Comparison of ENCODE assay signal across 16 cellular contexts in genomic region chr7:79789584-79790345, GRCh38.
DNase-seq lines count a peak whose midpoint lies in the region; ATAC-seq and TF ChIP-seq lines count a peak whose summit lies in the region.
"Had no signal": no experiment of that assay in that cellular context is flagged by ENCODE, and none has a peak within 500 bp of the region (broad histone marks: within the 10 kb centered on the region; RNA-seq: fewer than 3 reads in every experiment).

No MANE protein-coding gene starts in this region.

- no peak overlapping the region for H2AK5ac ChIP-seq in neuronal stem cell (ENCODE audit: low read depth, low read length)

- no peak overlapping the region for H3K18ac ChIP-seq in neuronal stem cell (ENCODE audit: low read length)

- no peak overlapping the region for H2BK5ac ChIP-seq in neuronal stem cell (ENCODE audit: low read length)

- DNase-seq in AG10803 (ENCODE audit: low read depth) (peak; percentile 88), NCI-H446 (lab: John Stamatoyannopoulos, UW) (peak; percentile 55 to 75), epithelial cell of proximal tubule (ENCODE audit: low read depth) (peak; percentile 20), neuronal stem cell (ENCODE audit: low spot score) (no peak), GM20000 (ENCODE audit: low spot score) (no peak), NCI-H526 treated with DMSO at 0.1 percent for 48 hours (lab: John Stamatoyannopoulos, UW) (no peak)
- no peak for DNase-seq in effector memory CD4-positive, alpha-beta T cell
- DNase-seq: activated CD4-positive, alpha-beta T cell treated with anti-CD3 and anti-CD28 coated beads, Interleukin-2, amount 50 U/mL, for 48 hours; left colon; MM.1S; NCI-H1694 treated with DMSO at 0.1 percent for 48 hours; NCI-H524; stimulated activated CD4-positive, alpha-beta T cell treated with anti-CD3 and anti-CD28 coated beads, Interleukin-12 subunit alpha, Interleukin-12 subunit beta, amount 100 ng/mL, for 4 hours; SW 1271 had no signal

- H3K4me3 ChIP-seq in AG10803 (ENCODE audit: low read length) = no peak overlapping the region
- H3K4me3 ChIP-seq in epithelial cell of proximal tubule (ENCODE audit: low read depth, low read length) = no peak overlapping the region
- H3K4me3 ChIP-seq in neuronal stem cell (ENCODE audit: low read length in 2 of 2) = no peak overlapping the region
- H3K4me3 ChIP-seq in effector memory CD4-positive, alpha-beta T cell (ENCODE audit: insufficient read depth, low read depth, low read length, poor library complexity, severe bottlenecking) = no peak overlapping the region

- H3K27ac ChIP-seq in neuronal stem cell (replicated peaks; ENCODE audit: low read length) = no peak overlapping the region
- H3K27ac ChIP-seq in effector memory CD4-positive, alpha-beta T cell (ENCODE audit: insufficient read depth, low read length, poor library complexity, severe bottlenecking) = no peak overlapping the region
- H3K27ac ChIP-seq: parathyroid adenoma had no signal

- no peak overlapping the region for H3K4me2 ChIP-seq in neuronal stem cell (ENCODE audit: insufficient read depth, low read length, poor library complexity, severe bottlenecking)

- WGBS in neuronal stem cell (ENCODE audit: extremely low coverage in 2 of 2, insufficient read length in 2 of 2, insufficient replicate concordance in 1 of 2), 2 donors = no CpG with 5 or more reads among the region's 2 CpGs

- no peak overlapping the region for H2BK15ac ChIP-seq in neuronal stem cell (ENCODE audit: low read length)

- H3K9ac ChIP-seq in neuronal stem cell (ENCODE audit: low read depth, low read length, poor library complexity) = no peak overlapping the region
- H3K9ac ChIP-seq: parathyroid adenoma had no signal

- no peaks in the 10 kb centered on the region for H3K79me1 ChIP-seq in neuronal stem cell (ENCODE audit: low read depth, low read length)

- no peaks in the 10 kb centered on the region for H3K9me3 ChIP-seq in neuronal stem cell (replicated peaks in 1 of 2; ENCODE audit: control insufficient read depth in 2 of 2, insufficient read depth in 1 of 2, low read depth in 1 of 2, low read length in 2 of 2)
- no peaks in the 10 kb centered on the region for H3K9me3 ChIP-seq in effector memory CD4-positive, alpha-beta T cell (ENCODE audit: control insufficient read depth, low read length)

- no peak overlapping the region for H2BK12ac ChIP-seq in neuronal stem cell (ENCODE audit: low read length)

- H4K91ac ChIP-seq in neuronal stem cell (ENCODE audit: low read depth, low read length, poor library complexity) = no peak overlapping the region

- peak overlapping the region; percentile 23 for H2AFZ ChIP-seq in neuronal stem cell (ENCODE audit: low read length)
- H2AFZ ChIP-seq: parathyroid adenoma had no signal

- no peak overlapping the region for H4K8ac ChIP-seq in neuronal stem cell (ENCODE audit: low read depth, low read length)

- H3K36me3 ChIP-seq in neuronal stem cell (replicated peaks in 1 of 2; ENCODE audit: control insufficient read depth in 2 of 2, insufficient read depth in 2 of 2, low read length in 2 of 2) = no peaks in the 10 kb centered on the region
- no peaks in the 10 kb centered on the region for H3K36me3 ChIP-seq in effector memory CD4-positive, alpha-beta T cell (ENCODE audit: control insufficient read depth, insufficient read depth, low read length)

- H3K14ac ChIP-seq in neuronal stem cell (ENCODE audit: low read length) = no peak overlapping the region

- H3K4me1 ChIP-seq in neuronal stem cell (ENCODE audit: control insufficient read depth in 2 of 2, insufficient read depth in 1 of 2, low read depth in 1 of 2, low read length in 2 of 2) = no peaks in the 10 kb centered on the region
- H3K4me1 ChIP-seq in effector memory CD4-positive, alpha-beta T cell (ENCODE audit: control insufficient read depth, insufficient read depth, low read length, poor library complexity, severe bottlenecking) = no peaks in the 10 kb centered on the region
- H3K4me1 ChIP-seq: parathyroid adenoma had no signal

- H2BK120ac ChIP-seq in neuronal stem cell (ENCODE audit: low read depth, low read length) = no peak overlapping the region

- no peak overlapping the region for H3K4ac ChIP-seq in neuronal stem cell (ENCODE audit: low read length)

- H3K23ac ChIP-seq in neuronal stem cell (ENCODE audit: low read depth, low read length, poor library complexity) = no peak overlapping the region

- TF ChIP-seq CTCF in AG10803 (conservative IDR thresholded peaks at IDR 0.05; ENCODE audit: low read length) (no peak), epithelial cell of proximal tubule (conservative IDR thresholded peaks at IDR 0.05; ENCODE audit: low read depth, low read length) (no peak), GM20000 (IDR thresholded peaks at IDR 0.05; ENCODE audit: extremely low read depth, missing control alignments) (no peak)

- no peaks in the 10 kb centered on the region for H3K27me3 ChIP-seq in neuronal stem cell (ENCODE audit: control insufficient read depth in 3 of 3, insufficient read depth in 3 of 3, low read depth in 1 of 3, low read length in 3 of 3)
- H3K27me3 ChIP-seq in effector memory CD4-positive, alpha-beta T cell (replicated peaks; ENCODE audit: control insufficient read depth, insufficient read depth, low read length, poor library complexity, severe bottlenecking) = no peaks in the 10 kb centered on the region

- no peak for ATAC-seq in HG02798 (IDR thresholded peaks at IDR 0.05; ENCODE audit: poor library complexity, unreplicated experiment)
- ATAC-seq: left colon had no signal

Comparison
In these comparisons a context has a peak if more than half of its experiments do, and no peak if none do; other contexts are left out.
1. DNase-seq: peak in AG10803 (single experiment), NCI-H446 (2 of 2) and epithelial cell of proximal tubule (single experiment); none in neuronal stem cell (single experiment), effector memory CD4-positive, alpha-beta T cell (0 of 3), GM20000 (single experiment) and NCI-H526 treated with DMSO at 0.1 percent for 48 hours (single experiment).